In the genomic region with DNA sequence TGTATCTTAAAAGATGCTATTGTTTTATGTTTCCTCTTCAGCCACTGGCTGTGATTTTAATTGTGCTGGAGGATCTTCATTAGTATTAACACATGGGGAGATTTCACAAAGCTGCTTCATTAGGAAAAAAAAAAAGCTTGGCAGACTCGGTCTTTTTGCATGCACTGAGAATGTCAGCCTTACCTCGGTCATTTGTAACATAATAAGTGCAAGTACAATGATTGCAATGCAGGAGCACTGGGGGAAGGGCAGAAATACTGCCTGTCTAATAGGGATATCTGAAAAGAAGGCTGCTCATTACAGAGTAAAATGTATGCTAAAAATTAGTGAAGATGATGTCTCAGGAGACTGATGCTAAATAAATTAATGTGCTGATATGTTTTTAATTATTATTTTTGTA, we compare ENCODE assay signal across 8 cellular contexts. TPM values are rescaled to one million over a fixed set of nuclear protein-coding genes. Genes with fewer than 3 reads are reported as not detected.
A peak's percentile ranks its signal among the peaks of the same experiment; 100 is the strongest.
DNase-seq lines count a peak whose midpoint lies in the region; ATAC-seq and TF ChIP-seq lines count a peak whose summit lies in the region.

No MANE protein-coding gene starts in this region.

- H3K27me3 ChIP-seq in esophagus muscularis mucosa, result no peaks in the 10 kb centered on the region

- intact Hi-C loops in esophagus muscularis mucosa (cut with DNase I), result loop anchor here (10.0 kb wide), 1 partner anchor 177 kb away; the partner anchor contains the start of gene CD302

- peaks cover 27% of the 10 kb centered on the region for H3K27me3 Mint-ChIP-seq in activated CD8-positive, alpha-beta memory T cell treated with anti-CD3 and anti-CD28 coated beads, Interleukin-2, amount 10 ng/mL, durations not matched to agents 7 days and 5 days

- POLR2A ChIA-PET in HEK293 (lab: Yijun Ruan, JAX), result interaction anchor here (6.0 kb wide), 1 partner anchor 95 kb away, joined by 64 read pairs; the partner anchor contains the start of gene MARCHF7

- H3K27ac Mint-ChIP-seq in activated CD8-positive, alpha-beta memory T cell treated with anti-CD3 and anti-CD28 coated beads, Interleukin-2, amount 10 ng/mL, durations not matched to agents 7 days and 5 days, result no peak overlapping the region

- no peaks in the 10 kb centered on the region for H3K9me3 Mint-ChIP-seq in activated CD8-positive, alpha-beta memory T cell treated with anti-CD3 and anti-CD28 coated beads, Interleukin-2, amount 10 ng/mL, durations not matched to agents 7 days and 5 days (ENCODE audit: low read depth)

- H3K36me3 ChIP-seq in HEK293 (ENCODE audit: control insufficient read depth in 2 of 2, insufficient read depth in 1 of 2, low read length in 2 of 2) (no peaks in the 10 kb centered on the region), esophagus muscularis mucosa (no peaks in the 10 kb centered on the region)

- H3K9me3 ChIP-seq in HEK293 (ENCODE audit: control insufficient read depth, insufficient read depth, low read depth, low read length), result no peaks in the 10 kb centered on the region
- H3K9me3 ChIP-seq in esophagus muscularis mucosa, result no peaks in the 10 kb centered on the region

- H3K4me3 Mint-ChIP-seq in activated CD8-positive, alpha-beta memory T cell treated with anti-CD3 and anti-CD28 coated beads, Interleukin-2, amount 10 ng/mL, durations not matched to agents 7 days and 5 days, result no peak overlapping the region

- H3K4me3 ChIP-seq in HEK293 (ENCODE audit: low read depth, low read length), result peak overlapping the region; percentile 93
- peak overlapping the region in 3 of 4 donors; percentile 76 to 84 (median 78) for H3K4me3 ChIP-seq in esophagus muscularis mucosa

- CTCF ChIA-PET in HEK293 (lab: Yijun Ruan, JAX), result no interaction called here
- CTCF ChIA-PET in activated CD8-positive, alpha-beta memory T cell treated with anti-CD3 and anti-CD28 coated beads, Interleukin-2, amount 10 ng/mL, durations not matched to agents 7 days and 5 days (lab: Charles Lee), result no interaction called here

- no peak for TF ChIP-seq POLR2A in esophagus muscularis mucosa (IDR thresholded peaks at IDR 0.05; ENCODE audit: low read depth)

- ATAC-seq in HG03520 (IDR thresholded peaks at IDR 0.05; ENCODE audit: unreplicated experiment) (no peak), GM18909 (IDR thresholded peaks at IDR 0.05; ENCODE audit: poor library complexity, unreplicated experiment) (no peak)
- no peak for ATAC-seq in activated CD8-positive, alpha-beta memory T cell treated with anti-CD3 and anti-CD28 coated beads, Interleukin-2, amount 10 ng/mL, durations not matched to agents 7 days and 5 days

- no peak for TF ChIP-seq EP300 in esophagus muscularis mucosa (IDR thresholded peaks at IDR 0.05)

- H3K4me1 Mint-ChIP-seq in activated CD8-positive, alpha-beta memory T cell treated with anti-CD3 and anti-CD28 coated beads, Interleukin-2, amount 10 ng/mL, durations not matched to agents 7 days and 5 days, result peaks cover 11% of the 10 kb centered on the region

- 24% methylated on average over 2 of the region's 2 CpGs for WGBS in esophagus muscularis mucosa

- H3K4me1 ChIP-seq in HEK293 (ENCODE audit: control insufficient read depth, insufficient read depth, low read length), result peaks cover 18% of the 10 kb centered on the region
- peaks cover 17 to 29% (median 18%) of the 10 kb centered on the region in 4 donors for H3K4me1 ChIP-seq in esophagus muscularis mucosa

- no peak for TF ChIP-seq CTCF in HEK293 (tag by site-specific recombination; IDR thresholded peaks at IDR 0.05)
- no peak for TF ChIP-seq CTCF in esophagus muscularis mucosa (IDR thresholded peaks at IDR 0.05)

- H3K36me3 Mint-ChIP-seq in activated CD8-positive, alpha-beta memory T cell treated with anti-CD3 and anti-CD28 coated beads, Interleukin-2, amount 10 ng/mL, durations not matched to agents 7 days and 5 days, result no peaks in the 10 kb centered on the region

- peak; percentile 83 for DNase-seq in NCI-H748 treated with DMSO at 0.1 percent for 48 hours (lab: John Stamatoyannopoulos, UW)
- DNase-seq in esophagus muscularis mucosa (ENCODE audit: extremely low spot score), result no peak
- DNase-seq in retina, result peak; percentile 70
- no peak for DNase-seq in RPMI8226
- DNase-seq in activated CD8-positive, alpha-beta memory T cell treated with anti-CD3 and anti-CD28 coated beads, Interleukin-2, amount 10 ng/mL, durations not matched to agents 7 days and 5 days, result no peak

- H3K27ac ChIP-seq in HEK293 (ENCODE audit: extremely low read depth, low read depth, low read length) (no peak overlapping the region), esophagus muscularis mucosa (replicated peaks in 1 of 4) (peak overlapping the region in 1 of 4 donors; percentile 97)

TF ChIP-seq in HEK293, 187 proteins besides CTCF, POLR2A, EP300 and RAD21:
- TF ChIP-seq ZNF2 (tag by site-specific recombination; IDR thresholded peaks at IDR 0.05) (no peak), ZNF610 (tag by site-specific recombination; IDR thresholded peaks at IDR 0.05; ENCODE audit: borderline replicate concordance) (no peak), ZBTB17 (tag by site-specific recombination; IDR thresholded peaks at IDR 0.05) (peak; percentile 43; the same call in 1 of the 2 replicates), TRIM28 (IDR thresholded peaks at IDR 0.05; ENCODE audit: borderline replicate concordance, low read length) (peak; percentile 31; the same call in 1 of the 2 replicates), ZBTB44 (tag by site-specific recombination; IDR thresholded peaks at IDR 0.05) (peak; percentile 94), ZNF660 (tag by site-specific recombination; IDR thresholded peaks at IDR 0.05) (0 out of 2 replicates have a peak, but pooled peaks have one; percentile 26), ZNF335 (tag by site-specific recombination; conservative IDR thresholded peaks at IDR 0.05) (peak; percentile 73)
TF ChIP-seq in HEK293: peak in this region for 5.

RNA-seq across cellular contexts. Expression of gene BAZ2B, which starts 1.3 kb away (rescaled TPM):
- 10 to 100 TPM; 76.3 to 97.2 (median 91.0) TPM for total RNA-seq in esophagus muscularis mucosa
- 10 to 100 TPM; 10.3 to 15.6 TPM for total RNA-seq in activated CD8-positive, alpha-beta memory T cell treated with anti-CD3 and anti-CD28 coated beads, Interleukin-2, amount 10 ng/mL, durations not matched to agents 7 days and 5 days

Comparison
In these comparisons a context has a peak if more than half of its experiments do, and no peak if none do; other contexts are left out.
1. DNase-seq: peak in NCI-H748 treated with DMSO at 0.1 percent for 48 hours (single experiment) and retina (single experiment); none in esophagus muscularis mucosa (single experiment), RPMI8226 (single experiment) and activated CD8-positive, alpha-beta memory T cell treated with anti-CD3 and anti-CD28 coated beads, Interleukin-2, amount 10 ng/mL, durations not matched to agents 7 days and 5 days (single experiment).
2. RNA of gene BAZ2B, which starts 1.3 kb away (total RNA-seq): 76.3 to 97.2 TPM in esophagus muscularis mucosa; 10.3 to 15.6 TPM in activated CD8-positive, alpha-beta memory T cell treated with anti-CD3 and anti-CD28 coated beads, Interleukin-2, amount 10 ng/mL, durations not matched to agents 7 days and 5 days; every median in the first group is over 4 times any median in the second.